ENCODE assay signal across 1 cellular context in genomic region chr1:198156745-198157240, GRCh38.
A peak's percentile ranks its signal among the peaks of the same experiment; 100 is the strongest.
TF ChIP-seq lines count a peak whose summit lies in the region.

Gene NEK7, plus strand, starts transcription at chr1:198156998. Its CDS starts 75,583 bp downstream, at chr1:198232581.

TF ChIP-seq in HepG2, 621 proteins besides CTCF, POLR2A, EP300 and RAD21 (continued from another document and continues in another):
- TF ChIP-seq KIAA2018 (CRISPR knock-in tag; IDR thresholded peaks at IDR 0.05; ENCODE audit: borderline replicate concordance) (no peak), NFYC (CRISPR knock-in tag; IDR thresholded peaks at IDR 0.05) (no peak), AHR (CRISPR knock-in tag; IDR thresholded peaks at IDR 0.05) (no peak), YEATS4 (CRISPR knock-in tag; IDR thresholded peaks at IDR 0.05; ENCODE audit: borderline replicate concordance) (peak; percentile 61), ZFP90 (CRISPR knock-in tag; IDR thresholded peaks at IDR 0.05; ENCODE audit: borderline replicate concordance) (no peak), ZNF441 (CRISPR knock-in tag; IDR thresholded peaks at IDR 0.05; ENCODE audit: borderline replicate concordance) (peak; percentile 51; the same call in 1 of the 2 replicates), THYN1 (CRISPR knock-in tag; IDR thresholded peaks at IDR 0.05; ENCODE audit: borderline replicate concordance, low read depth) (no peak), ZNF282 (IDR thresholded peaks at IDR 0.05; ENCODE audit: partially characterized antibody) (no peak), ZNF563 (CRISPR knock-in tag; IDR thresholded peaks at IDR 0.05) (peak; percentile 63), KLF13 (CRISPR knock-in tag; IDR thresholded peaks at IDR 0.05) (no peak), HNRNPK (IDR thresholded peaks at IDR 0.05; ENCODE audit: low read depth, low read length, poor library complexity, severe bottlenecking) (peak; percentile 42), HDAC2 (CRISPR knock-in tag; IDR thresholded peaks at IDR 0.05) (0 out of 2 replicates have a peak, but pooled peaks have one; percentile 35), ZNF816 (CRISPR knock-in tag; IDR thresholded peaks at IDR 0.05; ENCODE audit: borderline replicate concordance) (no peak; the same call in 1 of the 2 replicates), PAWR (CRISPR knock-in tag; IDR thresholded peaks at IDR 0.05; ENCODE audit: borderline replicate concordance) (no peak), MIER3 (CRISPR knock-in tag; IDR thresholded peaks at IDR 0.05; ENCODE audit: borderline replicate concordance) (0 out of 2 replicates have a peak, but pooled peaks have one; percentile 18), ZFP62 (CRISPR knock-in tag; IDR thresholded peaks at IDR 0.05) (no peak), ZBTB43 (CRISPR knock-in tag; conservative IDR thresholded peaks at IDR 0.05) (no peak), MED8 (CRISPR knock-in tag; IDR thresholded peaks at IDR 0.05; ENCODE audit: insufficient replicate concordance) (peak; percentile 39), IKZF5 (CRISPR knock-in tag; IDR thresholded peaks at IDR 0.05) (peak; percentile 41; the same call in 1 of the 2 replicates), MXD1 (CRISPR knock-in tag; IDR thresholded peaks at IDR 0.05) (0 out of 2 replicates have a peak, but pooled peaks have one; percentile 66), ESRRA (CRISPR knock-in tag; IDR thresholded peaks at IDR 0.05; ENCODE audit: low read depth) (0 out of 2 replicates have a peak, but pooled peaks have one; percentile 23), DRAP1 (CRISPR knock-in tag; IDR thresholded peaks at IDR 0.05) (peak; percentile 75), ASH2L (IDR thresholded peaks at IDR 0.05; ENCODE audit: insufficient read length, low read depth, low read length) (no peak), NFATC3 (CRISPR knock-in tag; IDR thresholded peaks at IDR 0.05) (peak; percentile 37; the same call in 1 of the 2 replicates), ZBTB7B (CRISPR knock-in tag; IDR thresholded peaks at IDR 0.05) (no peak), KAT8 (CRISPR knock-in tag; IDR thresholded peaks at IDR 0.05) (peak; percentile 49; the same call in 1 of the 2 replicates), AHDC1 (CRISPR knock-in tag; IDR thresholded peaks at IDR 0.05; ENCODE audit: borderline replicate concordance) (peak; percentile 64; the same call in 1 of the 2 replicates), NONO (IDR thresholded peaks at IDR 0.05) (no peak), NONO (CRISPR knock-in tag; conservative IDR thresholded peaks at IDR 0.05) (peak; percentile 66), GATAD1 (CRISPR knock-in tag; IDR thresholded peaks at IDR 0.05) (peak; percentile 53; the same call in 1 of the 2 replicates), ZNF646 (CRISPR knock-in tag; IDR thresholded peaks at IDR 0.05) (no peak), ZNF619 (CRISPR knock-in tag; IDR thresholded peaks at IDR 0.05) (no peak), FOXP1 (IDR thresholded peaks at IDR 0.05) (no peak), FOXP1 (CRISPR knock-in tag; IDR thresholded peaks at IDR 0.05) (peak; percentile 39), ZNF546 (CRISPR knock-in tag; conservative IDR thresholded peaks at IDR 0.05) (no peak), HNRNPH1 (optimal IDR thresholded peaks at IDR 0.05; ENCODE audit: low read depth, low read length) (no peak), GZF1 (CRISPR knock-in tag; IDR thresholded peaks at IDR 0.05) (no peak)
